8 cellular contexts compared by ENCODE assay signal in the genomic region with DNA sequence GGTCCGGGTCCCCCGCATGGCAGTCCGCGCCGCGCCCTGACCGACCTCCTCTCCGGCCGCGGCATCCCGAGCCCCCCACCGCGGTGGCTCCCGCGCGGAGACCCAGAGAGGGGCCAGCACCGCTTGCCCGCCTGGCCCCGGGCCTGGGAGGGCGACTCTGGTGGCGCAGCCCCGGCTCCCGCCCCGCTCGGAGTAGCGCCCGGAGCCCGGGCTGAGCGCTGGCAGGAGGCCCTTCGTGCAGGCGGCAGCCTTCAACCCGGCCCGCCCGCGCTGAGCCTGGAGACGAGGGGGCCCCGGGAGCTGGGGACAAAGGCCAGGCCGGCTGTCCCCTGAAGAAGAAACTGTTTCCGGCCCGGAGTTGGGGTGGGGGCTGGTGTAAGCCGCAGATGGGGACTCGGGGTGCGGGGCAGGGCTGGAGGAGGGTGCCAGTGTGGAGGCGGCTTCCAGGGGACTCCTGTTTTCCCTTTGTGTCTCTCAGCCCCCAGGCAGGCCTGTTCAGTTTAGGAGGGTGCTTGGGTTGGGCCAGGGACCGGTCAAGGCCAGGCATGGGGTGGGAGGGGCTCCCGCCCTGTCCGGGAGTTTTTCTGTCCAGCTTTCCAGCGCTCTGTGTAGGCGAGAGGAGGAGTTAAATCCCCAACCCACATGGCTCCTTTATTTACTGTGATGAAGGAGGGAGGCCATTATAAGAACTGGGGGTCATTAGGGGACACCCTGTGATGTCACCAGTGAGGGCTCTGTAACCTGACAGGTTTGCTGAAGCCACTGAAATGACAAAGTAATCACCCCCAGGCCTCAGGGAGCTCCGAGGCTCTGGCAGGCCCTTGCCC. TPM values are rescaled to one million over a fixed set of nuclear protein-coding genes. Genes with fewer than 3 reads are reported as not detected.
A peak's percentile ranks its signal among the peaks of the same experiment; 100 is the strongest.
DNase-seq lines count a peak whose midpoint lies in the region; ATAC-seq and TF ChIP-seq lines count a peak whose summit lies in the region.

No MANE protein-coding gene starts in this region.

- WGBS in suprapubic skin = no CpG with 5 or more reads among the region's 50 CpGs

- peak overlapping the region; percentile 4 for H3K27ac ChIP-seq in suprapubic skin

- no peaks in the 10 kb centered on the region for H3K4me1 Mint-ChIP-seq in activated T-cell treated with anti-CD3 and anti-CD28 coated beads, Interleukin-2, amount 50 U/mL, for 72 hours (ENCODE audit: low read depth)
- peaks cover 10% of the 10 kb centered on the region for H3K4me1 Mint-ChIP-seq in stimulated activated memory B cell treated with anti-CD40 and anti-IgM and Interleukin-4, amounts not matched to agents 10 μg/mL and 1 μg/mL and 100 μg/mL, for 72 hours

- no peaks in the 10 kb centered on the region for H3K9me3 ChIP-seq in suprapubic skin

- no peaks in the 10 kb centered on the region for H3K9me3 Mint-ChIP-seq in activated T-cell treated with anti-CD3 and anti-CD28 coated beads, Interleukin-2, amount 50 U/mL, for 72 hours
- H3K9me3 Mint-ChIP-seq in stimulated activated memory B cell treated with anti-CD40 and anti-IgM and Interleukin-4, amounts not matched to agents 10 μg/mL and 1 μg/mL and 100 μg/mL, for 72 hours = no peaks in the 10 kb centered on the region

- peak overlapping the region; percentile 36 to 55 for H3K4me3 Mint-ChIP-seq in activated T-cell treated with anti-CD3 and anti-CD28 coated beads, Interleukin-2, amount 50 U/mL, for 72 hours
- no peak overlapping the region for H3K4me3 Mint-ChIP-seq in stimulated activated memory B cell treated with anti-CD40 and anti-IgM and Interleukin-4, amounts not matched to agents 10 μg/mL and 1 μg/mL and 100 μg/mL, for 72 hours

- H3K27ac Mint-ChIP-seq in activated T-cell treated with anti-CD3 and anti-CD28 coated beads, Interleukin-2, amount 50 U/mL, for 72 hours = no peak overlapping the region
- H3K27ac Mint-ChIP-seq in stimulated activated memory B cell treated with anti-CD40 and anti-IgM and Interleukin-4, amounts not matched to agents 10 μg/mL and 1 μg/mL and 100 μg/mL, for 72 hours = no peak overlapping the region

- H3K4me3 ChIP-seq in astrocyte of the spinal cord (ENCODE audit: low read depth, low read length) (peak overlapping the region; percentile 49), suprapubic skin (peak overlapping the region; percentile 82)

- peaks cover 32% of the 10 kb centered on the region for H3K27me3 Mint-ChIP-seq in activated T-cell treated with anti-CD3 and anti-CD28 coated beads, Interleukin-2, amount 50 U/mL, for 72 hours (ENCODE audit: low read depth)
- peaks cover 63% of the 10 kb centered on the region for H3K27me3 Mint-ChIP-seq in stimulated activated memory B cell treated with anti-CD40 and anti-IgM and Interleukin-4, amounts not matched to agents 10 μg/mL and 1 μg/mL and 100 μg/mL, for 72 hours

- no peaks in the 10 kb centered on the region for H3K36me3 Mint-ChIP-seq in activated T-cell treated with anti-CD3 and anti-CD28 coated beads, Interleukin-2, amount 50 U/mL, for 72 hours (ENCODE audit: insufficient read depth in 2 of 2)
- H3K36me3 Mint-ChIP-seq in stimulated activated memory B cell treated with anti-CD40 and anti-IgM and Interleukin-4, amounts not matched to agents 10 μg/mL and 1 μg/mL and 100 μg/mL, for 72 hours = no peaks in the 10 kb centered on the region

- TF ChIP-seq POLR2A in suprapubic skin (IDR thresholded peaks at IDR 0.05) = no peak

- TF ChIP-seq EP300 in suprapubic skin (IDR thresholded peaks at IDR 0.05) = no peak

- H3K4me1 ChIP-seq in suprapubic skin = peaks cover 11% of the 10 kb centered on the region

- no peaks in the 10 kb centered on the region for H3K27me3 ChIP-seq in suprapubic skin

- H3K36me3 ChIP-seq in suprapubic skin = no peaks in the 10 kb centered on the region

- in situ Hi-C loops in astrocyte of the spinal cord (cut with HindIII; ENCODE audit: low sequenced_read_pairs) = no loop called here

- no peak for DNase-seq in activated T-cell treated with anti-CD3 and anti-CD28 coated beads, Interleukin-2, amount 50 U/mL, for 72 hours
- no peak for DNase-seq in activated T-cell treated with anti-CD3 and anti-CD28 coated beads for 4 hours
- peak; percentile 16 for DNase-seq in astrocyte of the spinal cord (ENCODE audit: low read depth, low spot score)
- peak; percentile 46 for DNase-seq in iris pigment epithelial cell (ENCODE audit: low read depth)
- no peak for DNase-seq in suprapubic skin (ENCODE audit: low spot score in 2 of 2)

- ATAC-seq in activated T-cell treated with anti-CD3 and anti-CD28 coated beads, Interleukin-2, amount 50 U/mL, for 72 hours (replicated peaks in 1 of 2) = peak in 1 of 2 donors; percentile 19
- no peak for ATAC-seq in stimulated activated memory B cell treated with anti-CD40 and anti-IgM and Interleukin-4, amounts not matched to agents 10 μg/mL and 1 μg/mL and 100 μg/mL, for 72 hours
- ATAC-seq in HG03521 (IDR thresholded peaks at IDR 0.05; ENCODE audit: unreplicated experiment) (no peak), GM19395 (IDR thresholded peaks at IDR 0.05; ENCODE audit: unreplicated experiment) (no peak)

- TF ChIP-seq CTCF in astrocyte of the spinal cord (IDR thresholded peaks at IDR 0.05; ENCODE audit: low read depth, low read length) (no peak), suprapubic skin (IDR thresholded peaks at IDR 0.05) (no peak)

RNA-seq across cellular contexts. Expression of gene LRP3, which starts 1.0 kb away (rescaled TPM):
- under 1 TPM in 1 of 2 donors, not detected in 1; 0.10 TPM for total RNA-seq in activated T-cell treated with anti-CD3 and anti-CD28 coated beads, Interleukin-2, amount 50 U/mL, for 72 hours
- total RNA-seq in suprapubic skin = 10 to 100 TPM in 3 of 4 donors, 1 to 10 TPM in 1; 9.8 to 17.1 (median 14.0) TPM

RNA-seq across cellular contexts. Expression of gene SLC7A10, which starts 30.6 kb away (rescaled TPM):
- not detected for total RNA-seq in activated T-cell treated with anti-CD3 and anti-CD28 coated beads, Interleukin-2, amount 50 U/mL, for 72 hours
- total RNA-seq in suprapubic skin = under 1 TPM in 2 of 4 donors, not detected in 2; 0.38 to 0.93 TPM

Comparison
In these comparisons a context has a peak if more than half of its experiments do, and no peak if none do; other contexts are left out.
1. DNase-seq: peak in astrocyte of the spinal cord (single experiment) and iris pigment epithelial cell (single experiment); none in activated T-cell treated with anti-CD3 and anti-CD28 coated beads, Interleukin-2, amount 50 U/mL, for 72 hours (0 of 2), activated T-cell treated with anti-CD3 and anti-CD28 coated beads for 4 hours (single experiment) and suprapubic skin (0 of 2).
2. RNA of gene LRP3, which starts 1.0 kb away (total RNA-seq): 9.8 to 17.1 TPM in suprapubic skin; 0.10 TPM in activated T-cell treated with anti-CD3 and anti-CD28 coated beads, Interleukin-2, amount 50 U/mL, for 72 hours; every median in the first group is over 4 times any median in the second.